8 cellular contexts compared by ENCODE assay signal in genomic region chr11:71526796-71527575, GRCh38. TPM values are rescaled to one million over a fixed set of nuclear protein-coding genes. Genes with fewer than 3 reads are reported as not detected.
"Had no signal": no experiment of that assay in that cellular context is flagged by ENCODE, and none has a peak within 500 bp of the region (broad histone marks: within the 10 kb centered on the region; RNA-seq: fewer than 3 reads in every experiment).

TSS of gene KRTAP5-7 (plus strand) at chr11:71527267. CDS start at chr11:71527301, 34 bp downstream.

RNA-seq across cellular contexts. Expression of gene KRTAP5-7, which starts in this region (rescaled TPM):
- total RNA-seq: activated CD4-positive, alpha-beta T cell treated with anti-CD3 and anti-CD28 coated beads, Interleukin-2, amount 10 ng/mL, durations not matched to agents 24 days and 14 days; activated naive CD8-positive, alpha-beta T cell treated with anti-CD3 and anti-CD28 coated beads for 36 hours; activated T-cell treated with anti-CD3 and anti-CD28 coated beads, Interleukin-2, amount 50 U/mL, for 72 hours; cardiac muscle cell; NCI-H460; OCI-LY7; RPMI7951; T-cell had no signal
- polyA plus RNA-seq: cardiac muscle cell had no signal
